8 cellular contexts compared by ENCODE assay signal in genomic region chr4:86033171-86033570, GRCh38.
DNase-seq lines count a peak whose midpoint lies in the region; ATAC-seq and TF ChIP-seq lines count a peak whose summit lies in the region.

No MANE protein-coding gene starts in this region.

- no peaks in the 10 kb centered on the region for H3K27me3 Mint-ChIP-seq in activated T-cell treated with anti-CD3 and anti-CD28 coated beads, Interleukin-2, amount 50 U/mL, for 72 hours (ENCODE audit: low read depth)

- peaks cover 0 to 1% of the 10 kb centered on the region in 2 donors for H3K9me3 Mint-ChIP-seq in activated T-cell treated with anti-CD3 and anti-CD28 coated beads, Interleukin-2, amount 50 U/mL, for 72 hours

- no peaks in the 10 kb centered on the region for H3K36me3 Mint-ChIP-seq in activated T-cell treated with anti-CD3 and anti-CD28 coated beads, Interleukin-2, amount 50 U/mL, for 72 hours (ENCODE audit: insufficient read depth in 2 of 2)

- H3F3A ChIP-seq in smooth muscle cell (ENCODE audit: low read depth): no peaks in the 10 kb centered on the region

- peak overlapping the region; percentile 25 for H2AFZ ChIP-seq in smooth muscle cell (ENCODE audit: low read depth)

- H3K79me2 ChIP-seq in smooth muscle cell (ENCODE audit: low read depth): no peaks in the 10 kb centered on the region

- DNase-seq in H4 (ENCODE audit: low spot score) (peak; percentile 77), ascending aorta (ENCODE audit: low spot score in 2 of 2) (peak in 1 of 2 donors; percentile 89), left ventricle myocardium inferior (peak; percentile 36), smooth muscle cell (lab: John Stamatoyannopoulos, UW; ENCODE audit: unreplicated experiment) (no peak), HK-2 (ENCODE audit: unreplicated experiment) (no peak), NCI-H69 (lab: John Stamatoyannopoulos, UW) (no peak)
- no peak for DNase-seq in activated CD4-positive, alpha-beta T cell treated with anti-CD3 and anti-CD28 coated beads, Interleukin-2, amount 50 U/mL, for 4 hours
- no peak for DNase-seq in activated T-cell treated with anti-CD3 and anti-CD28 coated beads, Interleukin-2, amount 50 U/mL, for 72 hours

- intact Hi-C loops in ascending aorta (cut with DNase I): loop anchor here (2.0 to 5.0 kb wide), 2 partner anchors 22 to 241 kb away; no protein-coding TSS in a partner anchor
- intact Hi-C loops in left ventricle myocardium inferior (cut with micrococcal nuclease): no loop called here

- peak overlapping the region; percentile 49 for H3K4me2 ChIP-seq in smooth muscle cell

- H3K27me3 ChIP-seq in ascending aorta (no peaks in the 10 kb centered on the region), left ventricle myocardium inferior (ENCODE audit: low read depth) (no peaks in the 10 kb centered on the region), smooth muscle cell (ENCODE audit: low read depth) (no peaks in the 10 kb centered on the region)

- H3K4me1 ChIP-seq in ascending aorta (peaks cover 0 to 9% of the 10 kb centered on the region in 2 donors), left ventricle myocardium inferior (peaks cover 35% of the 10 kb centered on the region), smooth muscle cell (ENCODE audit: low read depth) (no peaks in the 10 kb centered on the region)

- ATAC-seq in activated T-cell treated with anti-CD3 and anti-CD28 coated beads, Interleukin-2, amount 50 U/mL, for 72 hours (replicated peaks in 1 of 2): no peak

- no peaks in the 10 kb centered on the region for H3K9me3 ChIP-seq in ascending aorta
- H3K9me3 ChIP-seq in left ventricle myocardium inferior (replicated peaks): no peaks in the 10 kb centered on the region
- no peaks in the 10 kb centered on the region for H3K9me3 ChIP-seq in smooth muscle cell (replicated peaks; ENCODE audit: low read depth)

- H3K4me1 Mint-ChIP-seq in activated T-cell treated with anti-CD3 and anti-CD28 coated beads, Interleukin-2, amount 50 U/mL, for 72 hours (ENCODE audit: low read depth): no peaks in the 10 kb centered on the region

- H3K4me3 Mint-ChIP-seq in activated T-cell treated with anti-CD3 and anti-CD28 coated beads, Interleukin-2, amount 50 U/mL, for 72 hours: no peak overlapping the region

- TF ChIP-seq CTCF in ascending aorta (IDR thresholded peaks at IDR 0.05) (no peak), left ventricle myocardium inferior (IDR thresholded peaks at IDR 0.05; ENCODE audit: borderline replicate concordance) (no peak), smooth muscle cell (IDR thresholded peaks at IDR 0.05; ENCODE audit: borderline replicate concordance, insufficient read depth, poor library complexity, severe bottlenecking) (no peak)

- peak overlapping the region; percentile 82 to 95 for H3K27ac ChIP-seq in ascending aorta
- peak overlapping the region; percentile 91 for H3K27ac ChIP-seq in left ventricle myocardium inferior (replicated peaks)
- H3K27ac ChIP-seq in smooth muscle cell (ENCODE audit: low read depth): peak overlapping the region; percentile 89

- peak overlapping the region; percentile 64 for H3K9ac ChIP-seq in smooth muscle cell (ENCODE audit: low read depth)

- H3K36me3 ChIP-seq in ascending aorta (no peaks in the 10 kb centered on the region), left ventricle myocardium inferior (no peaks in the 10 kb centered on the region), smooth muscle cell (ENCODE audit: low read depth) (no peaks in the 10 kb centered on the region)

- 73% methylated on average over 4 of the region's 4 CpGs for WGBS in smooth muscle cell (ENCODE audit: low lambda C conversion rate)

- H4K20me1 ChIP-seq in smooth muscle cell (ENCODE audit: low read depth): no peaks in the 10 kb centered on the region

- H3K27ac Mint-ChIP-seq in activated T-cell treated with anti-CD3 and anti-CD28 coated beads, Interleukin-2, amount 50 U/mL, for 72 hours: no peak overlapping the region

- H3K4me3 ChIP-seq in ascending aorta (peak overlapping the region in 1 of 2 donors; percentile 53), left ventricle myocardium inferior (peak overlapping the region; percentile 20), smooth muscle cell (no peak overlapping the region)

Comparison
In these comparisons a context has a peak if more than half of its experiments do, and no peak if none do; other contexts are left out.
1. DNase-seq: peak in H4 (single experiment) and left ventricle myocardium inferior (single experiment); none in smooth muscle cell (single experiment), HK-2 (single experiment), activated CD4-positive, alpha-beta T cell treated with anti-CD3 and anti-CD28 coated beads, Interleukin-2, amount 50 U/mL, for 4 hours (0 of 2), activated T-cell treated with anti-CD3 and anti-CD28 coated beads, Interleukin-2, amount 50 U/mL, for 72 hours (0 of 2) and NCI-H69 (single experiment).
2. Peak in every context shown above with its lines, with median percentiles within 50 percentile points of each other: H3K27ac ChIP-seq.